In the genomic region with DNA sequence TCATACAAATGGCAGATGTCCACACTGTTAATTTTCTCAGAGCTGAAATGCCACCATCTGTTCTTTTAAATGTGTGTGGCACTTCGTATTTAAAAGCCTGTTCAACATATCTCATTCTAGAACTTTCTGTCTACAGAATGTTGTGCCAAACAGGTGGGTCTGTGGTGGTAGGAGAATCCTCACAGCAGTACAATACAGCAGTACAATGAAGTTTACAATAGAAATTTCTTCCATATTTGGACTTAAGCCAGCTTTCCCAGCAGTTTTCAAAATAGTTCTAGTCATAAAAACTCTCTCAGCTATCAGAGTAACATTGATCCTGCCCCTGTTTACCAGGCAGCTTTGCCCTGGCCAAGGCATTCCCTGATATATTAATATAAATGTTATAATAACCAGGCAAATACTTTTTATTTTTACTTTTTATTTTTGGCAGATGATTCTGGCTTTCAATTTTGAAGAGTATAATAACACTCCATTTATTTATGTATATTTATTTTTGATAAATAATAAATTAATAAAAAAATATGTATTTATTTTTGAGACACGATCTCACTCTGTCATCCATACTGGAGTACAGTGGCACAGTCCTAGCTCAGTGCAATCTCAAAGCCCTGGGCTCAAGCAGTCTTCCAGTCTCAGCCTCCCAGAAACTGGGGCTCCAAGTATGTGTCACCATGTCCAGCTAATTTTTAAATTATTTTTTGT, we compare ENCODE assay signal across 19 cellular contexts.
A peak's percentile ranks its signal among the peaks of the same experiment; 100 is the strongest.
DNase-seq lines count a peak whose midpoint lies in the region; TF ChIP-seq lines count a peak whose summit lies in the region.
"Had no signal": no experiment of that assay in that cellular context is flagged by ENCODE, and none has a peak within 500 bp of the region (broad histone marks: within the 10 kb centered on the region; RNA-seq: fewer than 3 reads in every experiment).

No MANE protein-coding gene starts in this region.

- CTCF ChIA-PET in mammary epithelial cell (lab: Charles Lee; ENCODE audit: low non-redundant PET) (interaction anchor here (0.8 kb wide), 1 partner anchor 26 kb away, joined by 6 read pairs; no protein-coding TSS in a partner anchor), MCF 10A (lab: Yijun Ruan, JAX) (no interaction called here)

- dilution Hi-C loops in mammary epithelial cell (cut with HindIII; ENCODE audit: low sequenced_read_pairs): no loop called here

- H3K36me3 ChIP-seq in mammary epithelial cell (ENCODE audit: insufficient read depth, low read length): no peaks in the 10 kb centered on the region
- H3K36me3 ChIP-seq: BE2C had no signal

- 73% methylated on average over 2 of the region's 2 CpGs for WGBS in mammary epithelial cell (ENCODE audit: low coverage, missing lambda C conversion rate)

- TF ChIP-seq CTCF in mammary epithelial cell (conservative IDR thresholded peaks at IDR 0.05 in 1 of 2, IDR thresholded peaks at IDR 0.05 in 1 of 2; ENCODE audit: extremely low read depth in 1 of 2, insufficient read depth in 1 of 2, low read depth in 1 of 2, low read length in 2 of 2) (no peak), MCF 10A (IDR thresholded peaks at IDR 0.05; ENCODE audit: unreplicated experiment) (no peak), brain (conservative IDR thresholded peaks at IDR 0.05) (no peak), nephron (IDR thresholded peaks at IDR 0.05; ENCODE audit: unreplicated experiment in 3 of 3) (no peak)

- no peaks in the 10 kb centered on the region for H3K27me3 ChIP-seq in mammary epithelial cell (ENCODE audit: insufficient read depth, low read length)
- H3K27me3 ChIP-seq: BE2C had no signal

- no peaks in the 10 kb centered on the region for H3K9me3 ChIP-seq in mammary epithelial cell (replicated peaks; ENCODE audit: insufficient read depth, low read length)
- H3K9me3 ChIP-seq: BE2C, Caco-2 had no signal

- H3K4me1 ChIP-seq in mammary epithelial cell (ENCODE audit: insufficient read depth, low read length): no peaks in the 10 kb centered on the region
- H3K4me1 ChIP-seq: BE2C had no signal

- no peaks in the 10 kb centered on the region for H3K36me3 Mint-ChIP-seq in MCF 10A (ENCODE audit: insufficient read depth, unreplicated experiment)
- no peaks in the 10 kb centered on the region for H3K36me3 Mint-ChIP-seq in brain
- no peaks in the 10 kb centered on the region for H3K36me3 Mint-ChIP-seq in nephron (ENCODE audit: low read depth)
- H3K36me3 Mint-ChIP-seq in activated CD4-positive, alpha-beta T cell treated with anti-CD3 and anti-CD28 coated beads, Interleukin-2, amount 10 ng/mL, durations not matched to agents 24 days and 14 days (ENCODE audit: low read depth): no peaks in the 10 kb centered on the region
- H3K36me3 Mint-ChIP-seq: CD4-positive, CD25-positive, alpha-beta regulatory T cell had no signal

- no peak overlapping the region for H3K4me3 ChIP-seq in mammary epithelial cell (replicated peaks in 1 of 3; ENCODE audit: insufficient read depth in 1 of 3, low read depth in 2 of 3, low read length in 3 of 3)
- H3K4me3 ChIP-seq: GM23338, PC-9 had no signal

- no peak overlapping the region for H3K4me2 ChIP-seq in mammary epithelial cell (ENCODE audit: insufficient read depth, low read depth, low read length)
- H3K4me2 ChIP-seq: GM23338, PC-9 had no signal

- no peak overlapping the region for H3K9ac ChIP-seq in mammary epithelial cell (ENCODE audit: insufficient read depth, low read length)

- BruUV-seq in mammary epithelial cell (replicated peaks; lab: Mats Ljungman, UMichigan) (no TSS peak), MCF 10A (replicated peaks; lab: Mats Ljungman, UMichigan) (no TSS peak)

- POLR2A ChIA-PET in MCF 10A (lab: Yijun Ruan, JAX): interaction anchor here (0.6 kb wide), 1 partner anchor 67 kb away, joined by 3 read pairs; no protein-coding TSS in a partner anchor

- no peaks in the 10 kb centered on the region for H3K9me3 Mint-ChIP-seq in MCF 10A (ENCODE audit: unreplicated experiment)
- no peaks in the 10 kb centered on the region for H3K9me3 Mint-ChIP-seq in brain
- no peaks in the 10 kb centered on the region for H3K9me3 Mint-ChIP-seq in nephron
- no peaks in the 10 kb centered on the region for H3K9me3 Mint-ChIP-seq in activated CD4-positive, alpha-beta T cell treated with anti-CD3 and anti-CD28 coated beads, Interleukin-2, amount 10 ng/mL, durations not matched to agents 24 days and 14 days
- H3K9me3 Mint-ChIP-seq: CD4-positive, CD25-positive, alpha-beta regulatory T cell; GM23338 had no signal

- DNase-seq in mammary epithelial cell (no peak), MCF 10A (ENCODE audit: unreplicated experiment) (no peak), HT-29 (ENCODE audit: low spot score) (no peak), DMS153 treated with DMSO at 0.1 percent for 48 hours (lab: John Stamatoyannopoulos, UW; ENCODE audit: unreplicated experiment) (no peak)
- no peak for DNase-seq in activated CD4-positive, alpha-beta T cell treated with anti-CD3 and anti-CD28 coated beads, Interleukin-2, amount 10 ng/mL, durations not matched to agents 24 days and 14 days
- DNase-seq: BE2C; Caco-2; CD4-positive, CD25-positive, alpha-beta regulatory T cell; DMS53; EL; HCEC 1CT; KG1; MV-4-11; NCI-H1417; NCI-H1930; PC-9 had no signal

- H3K27me3 Mint-ChIP-seq in MCF 10A (ENCODE audit: insufficient read depth, unreplicated experiment): no peaks in the 10 kb centered on the region
- H3K27me3 Mint-ChIP-seq in brain: no peaks in the 10 kb centered on the region
- peaks cover 16% of the 10 kb centered on the region for H3K27me3 Mint-ChIP-seq in nephron (ENCODE audit: low read depth)
- H3K27me3 Mint-ChIP-seq in activated CD4-positive, alpha-beta T cell treated with anti-CD3 and anti-CD28 coated beads, Interleukin-2, amount 10 ng/mL, durations not matched to agents 24 days and 14 days: peaks cover 8% of the 10 kb centered on the region

- H3K27ac Mint-ChIP-seq in MCF 10A (ENCODE audit: low read depth, unreplicated experiment): no peak overlapping the region
- peak overlapping the region in 4 of 5 experiments; percentile 5 to 41 (median 26) for H3K27ac Mint-ChIP-seq in brain
- H3K27ac Mint-ChIP-seq in nephron: peak overlapping the region in 2 of 3 experiments; percentile 43 to 52
- no peak overlapping the region for H3K27ac Mint-ChIP-seq in activated CD4-positive, alpha-beta T cell treated with anti-CD3 and anti-CD28 coated beads, Interleukin-2, amount 10 ng/mL, durations not matched to agents 24 days and 14 days
- H3K27ac Mint-ChIP-seq: CD4-positive, CD25-positive, alpha-beta regulatory T cell; GM23338 had no signal

- intact Hi-C loops in mammary epithelial cell (cut with micrococcal nuclease): no loop called here
- intact Hi-C loops in MCF 10A (cut with micrococcal nuclease): no loop called here
- intact Hi-C loops in activated CD4-positive, alpha-beta T cell treated with anti-CD3 and anti-CD28 coated beads, Interleukin-2, amount 10 ng/mL, durations not matched to agents 24 days and 14 days (cut with micrococcal nuclease): no loop called here

- H4K20me1 ChIP-seq in mammary epithelial cell (ENCODE audit: insufficient read depth, low read length): no peaks in the 10 kb centered on the region

- no peak overlapping the region for H3K4me3 Mint-ChIP-seq in MCF 10A (ENCODE audit: unreplicated experiment)
- no peak overlapping the region for H3K4me3 Mint-ChIP-seq in brain
- no peak overlapping the region for H3K4me3 Mint-ChIP-seq in nephron
- no peak overlapping the region for H3K4me3 Mint-ChIP-seq in activated CD4-positive, alpha-beta T cell treated with anti-CD3 and anti-CD28 coated beads, Interleukin-2, amount 10 ng/mL, durations not matched to agents 24 days and 14 days
- H3K4me3 Mint-ChIP-seq: CD4-positive, CD25-positive, alpha-beta regulatory T cell; GM23338 had no signal

- in situ Hi-C loops in mammary epithelial cell (cut with MboI; ENCODE audit: low sequenced_read_pairs in 2 of 2): no loop called here

- no peak overlapping the region for H3K27ac ChIP-seq in mammary epithelial cell (ENCODE audit: insufficient read depth, low read depth, low read length)
- H3K27ac ChIP-seq: PC-9 had no signal

- peak overlapping the region; percentile 6 for H2AFZ ChIP-seq in mammary epithelial cell (ENCODE audit: low read depth, low read length)
- H2AFZ ChIP-seq: GM23338, PC-9 had no signal

- H3K4me1 Mint-ChIP-seq in MCF 10A (ENCODE audit: insufficient read depth, unreplicated experiment): peaks cover under 1% of the 10 kb centered on the region
- H3K4me1 Mint-ChIP-seq in brain: peaks cover 13% of the 10 kb centered on the region
- H3K4me1 Mint-ChIP-seq in nephron: peaks cover 17% of the 10 kb centered on the region
- H3K4me1 Mint-ChIP-seq in activated CD4-positive, alpha-beta T cell treated with anti-CD3 and anti-CD28 coated beads, Interleukin-2, amount 10 ng/mL, durations not matched to agents 24 days and 14 days: no peaks in the 10 kb centered on the region

- no peaks in the 10 kb centered on the region for H3K79me2 ChIP-seq in mammary epithelial cell (ENCODE audit: insufficient read depth, low read length)

Comparison
In these comparisons a context has a peak if more than half of its experiments do, and no peak if none do; other contexts are left out.
1. H3K27ac Mint-ChIP-seq: peak in brain (4 of 5) and nephron (2 of 3); none in MCF 10A (single experiment) and activated CD4-positive, alpha-beta T cell treated with anti-CD3 and anti-CD28 coated beads, Interleukin-2, amount 10 ng/mL, durations not matched to agents 24 days and 14 days (single experiment).